In the genomic region with DNA sequence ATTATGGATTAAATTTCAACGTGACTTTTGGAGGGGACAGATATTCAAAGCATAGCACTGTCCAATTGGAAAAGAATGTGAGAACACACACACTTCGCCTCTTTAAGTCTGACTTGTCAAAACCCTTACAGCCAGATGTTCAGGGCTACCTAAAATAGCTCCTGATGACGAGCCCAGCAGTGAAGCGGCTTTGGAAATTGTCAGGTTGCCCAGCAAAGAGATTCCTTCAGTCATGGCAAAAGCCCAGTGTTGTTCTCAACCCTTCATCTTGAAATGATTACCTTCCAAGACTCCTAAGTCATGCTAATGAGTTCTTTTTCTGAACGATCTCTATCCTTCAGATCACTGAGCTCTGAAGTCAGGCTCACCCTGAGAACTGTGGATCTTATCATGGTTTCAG, we compare ENCODE assay signal across 27 cellular contexts.
DNase-seq lines count a peak whose midpoint lies in the region; ATAC-seq, FAIRE-seq and TF ChIP-seq lines count a peak whose summit lies in the region.
"Had no signal": no experiment of that assay in that cellular context is flagged by ENCODE, and none has a peak within 500 bp of the region (broad histone marks: within the 10 kb centered on the region; RNA-seq: fewer than 3 reads in every experiment).

No MANE protein-coding gene starts in this region.

- H3K9ac ChIP-seq in GM23248 = no peak overlapping the region
- H3K9ac ChIP-seq in astrocyte (ENCODE audit: low read length) = no peak overlapping the region

- no peaks in the 10 kb centered on the region for H3K9me3 Mint-ChIP-seq in astrocyte (ENCODE audit: unreplicated experiment)
- H3K9me3 Mint-ChIP-seq: T-helper 2 cell treated with Interferon-gamma antibody and Interleukin-4, amounts not matched to agents 5 μg/mL and 100 μg/mL, for 36 hours had no signal

- H3K27ac ChIP-seq in GM23248 (no peak overlapping the region), astrocyte (ENCODE audit: low read depth, low read length) (no peak overlapping the region), transverse colon (peak overlapping the region in 2 of 4 donors; percentile 9 to 30)
- H3K27ac ChIP-seq: C4-2B, hepatocyte, Peyer's patch had no signal

- no peak for ATAC-seq in GM19023 (IDR thresholded peaks at IDR 0.05; ENCODE audit: unreplicated experiment)
- ATAC-seq: activated CD4-positive, alpha-beta T cell treated with anti-CD3 and anti-CD28 coated beads for 36 hours; stimulated activated memory B cell treated with anti-CD40 and anti-IgM and Interleukin-4, amounts not matched to agents 10 μg/mL and 1 μg/mL and 100 μg/mL, for 72 hours had no signal

- H3K27me3 ChIP-seq in GM23248 (replicated peaks; ENCODE audit: insufficient read depth) (no peaks in the 10 kb centered on the region), astrocyte (ENCODE audit: insufficient read depth, low read length) (no peaks in the 10 kb centered on the region), transverse colon (no peaks in the 10 kb centered on the region)
- H3K27me3 ChIP-seq: hepatocyte, Peyer's patch had no signal

- no peaks in the 10 kb centered on the region for H4K20me1 ChIP-seq in GM23248 (ENCODE audit: insufficient read depth)
- no peaks in the 10 kb centered on the region for H4K20me1 ChIP-seq in astrocyte (ENCODE audit: insufficient read depth, low read length)

- H3K27ac Mint-ChIP-seq in astrocyte (ENCODE audit: unreplicated experiment) = no peak overlapping the region
- H3K27ac Mint-ChIP-seq: activated CD4-positive, alpha-beta T cell treated with anti-CD3 and anti-CD28 coated beads for 36 hours; activated naive CD4-positive, alpha-beta T cell treated with anti-CD3 and anti-CD28 coated beads, Interleukin-2, amount 50 U/mL, for 24 hours; IgD-negative memory B cell; stimulated activated memory B cell treated with anti-CD40 and anti-IgM and Interleukin-4, amounts not matched to agents 10 μg/mL and 1 μg/mL and 100 μg/mL, for 72 hours; T-helper 2 cell treated with Interferon-gamma antibody and Interleukin-4, amounts not matched to agents 5 μg/mL and 100 μg/mL, for 36 hours had no signal

- 0 to 1% methylated on average over 5 of the region's 5 CpGs for WGBS in GM23248 (ENCODE audit: low coverage in 1 of 2, low lambda C conversion rate in 2 of 2, missing lambda C conversion rate in 2 of 2), 2 experiments
- 64 to 67% methylated on average over 1 to 5 of the region's 5 CpGs for WGBS in transverse colon (ENCODE audit: low coverage in 1 of 2), 2 donors

- FAIRE-seq in astrocyte (lab: Jason Lieb, UNC) = no peak
- FAIRE-seq: bronchial epithelial cell, frontal cortex had no signal

- no peak overlapping the region for H3K4me3 Mint-ChIP-seq in astrocyte (ENCODE audit: unreplicated experiment)
- H3K4me3 Mint-ChIP-seq: activated CD4-positive, alpha-beta T cell treated with anti-CD3 and anti-CD28 coated beads for 36 hours; activated naive CD4-positive, alpha-beta T cell treated with anti-CD3 and anti-CD28 coated beads, Interleukin-2, amount 50 U/mL, for 24 hours; IgD-negative memory B cell; neural crest cell; stimulated activated memory B cell treated with anti-CD40 and anti-IgM and Interleukin-4, amounts not matched to agents 10 μg/mL and 1 μg/mL and 100 μg/mL, for 72 hours; T-helper 2 cell treated with Interferon-gamma antibody and Interleukin-4, amounts not matched to agents 5 μg/mL and 100 μg/mL, for 36 hours had no signal

- H2AFZ ChIP-seq in GM23248 = no peak overlapping the region
- no peak overlapping the region for H2AFZ ChIP-seq in astrocyte (ENCODE audit: low read depth, low read length)
- H2AFZ ChIP-seq: hepatocyte had no signal

- no peaks in the 10 kb centered on the region for H3K9me3 ChIP-seq in GM23248 (ENCODE audit: low read depth)
- H3K9me3 ChIP-seq in astrocyte (ENCODE audit: insufficient read depth, low read depth, low read length) = no peaks in the 10 kb centered on the region
- no peaks in the 10 kb centered on the region for H3K9me3 ChIP-seq in transverse colon
- H3K9me3 ChIP-seq: Peyer's patch had no signal

- no peaks in the 10 kb centered on the region for H3K27me3 Mint-ChIP-seq in astrocyte (ENCODE audit: low read depth, unreplicated experiment)
- H3K27me3 Mint-ChIP-seq: stimulated activated memory B cell treated with anti-CD40 and anti-IgM and Interleukin-4, amounts not matched to agents 10 μg/mL and 1 μg/mL and 100 μg/mL, for 72 hours had no signal

- H3K36me3 ChIP-seq in GM23248 (ENCODE audit: low read depth) (no peaks in the 10 kb centered on the region), astrocyte (ENCODE audit: insufficient read depth, low read length) (no peaks in the 10 kb centered on the region), transverse colon (no peaks in the 10 kb centered on the region)
- H3K36me3 ChIP-seq: Peyer's patch had no signal

- intact Hi-C loops in transverse colon (cut with DNase I; ENCODE audit: low total_unique reads) = no loop called here

- no peak overlapping the region for H3K4me2 ChIP-seq in GM23248 (ENCODE audit: unreplicated experiment)
- no peak overlapping the region for H3K4me2 ChIP-seq in astrocyte (ENCODE audit: low read length)
- H3K4me2 ChIP-seq: hepatocyte had no signal

- in situ Hi-C loops in GM23248 (cut with MboI) = no loop called here
- in situ Hi-C loops in transverse colon (cut with MboI; ENCODE audit: low pct_ligation_motif_present in 1 of 4, low pct_unique_long_range_greater_than_20kb in 1 of 4, low sequenced_read_pairs in 3 of 4) = no loop called here

- DNase-seq in GM23248 = peak; percentile 58
- peak; percentile 79 for DNase-seq in astrocyte (ENCODE audit: low read depth)
- DNase-seq in fibroblast of peridontal ligament (ENCODE audit: extremely low read depth) = peak; percentile 30
- peak; percentile 3 for DNase-seq in retinal pigment epithelial cell (ENCODE audit: low read depth)
- DNase-seq in midbrain (lab: John Stamatoyannopoulos, UW) = no peak
- no peak for DNase-seq in activated CD4-positive, alpha-beta T cell treated with anti-CD3 and anti-CD28 coated beads, Interleukin-2, amount 50 U/mL, for 4 hours
- DNase-seq in transverse colon = no peak
- DNase-seq: activated CD4-positive, alpha-beta T cell treated with anti-CD3 and anti-CD28 coated beads for 36 hours; COR-L47; DMS53; effector CD8-positive, alpha-beta T cell; NCI-H446; NCI-H774; Peyer's patch; SIG-M5; stimulated activated CD4-positive, alpha-beta T cell treated with anti-CD3 and anti-CD28 coated beads, Interleukin-15, amount 100 ng/mL, for 24 hours; substantia nigra had no signal

- no peaks in the 10 kb centered on the region for H3K4me1 Mint-ChIP-seq in astrocyte (ENCODE audit: low read depth, unreplicated experiment)
- H3K4me1 Mint-ChIP-seq: activated CD4-positive, alpha-beta T cell treated with anti-CD3 and anti-CD28 coated beads for 36 hours; activated naive CD4-positive, alpha-beta T cell treated with anti-CD3 and anti-CD28 coated beads, Interleukin-2, amount 50 U/mL, for 24 hours; IgD-negative memory B cell; stimulated activated memory B cell treated with anti-CD40 and anti-IgM and Interleukin-4, amounts not matched to agents 10 μg/mL and 1 μg/mL and 100 μg/mL, for 72 hours had no signal

- TF ChIP-seq POLR2A in transverse colon (IDR thresholded peaks at IDR 0.05) = no peak

- TF ChIP-seq EP300 in transverse colon (IDR thresholded peaks at IDR 0.05; ENCODE audit: low read depth) = no peak

- no peaks in the 10 kb centered on the region for H3K4me1 ChIP-seq in GM23248 (ENCODE audit: insufficient read depth)
- no peaks in the 10 kb centered on the region for H3K4me1 ChIP-seq in astrocyte (ENCODE audit: insufficient read depth, low read length)
- H3K4me1 ChIP-seq in transverse colon = peaks cover 0 to 4% (median 0%) of the 10 kb centered on the region in 4 donors
- H3K4me1 ChIP-seq: Peyer's patch had no signal

- no peaks in the 10 kb centered on the region for H3K9me2 ChIP-seq in GM23248 (ENCODE audit: insufficient read depth)

- H3K79me2 ChIP-seq in GM23248 (ENCODE audit: insufficient read depth) = no peaks in the 10 kb centered on the region
- no peaks in the 10 kb centered on the region for H3K79me2 ChIP-seq in astrocyte (ENCODE audit: insufficient read depth, low read length)
- H3K79me2 ChIP-seq: hepatocyte had no signal

- no peaks in the 10 kb centered on the region for H3K36me3 Mint-ChIP-seq in astrocyte (ENCODE audit: low read depth, unreplicated experiment)
- H3K36me3 Mint-ChIP-seq: activated naive CD4-positive, alpha-beta T cell treated with anti-CD3 and anti-CD28 coated beads, Interleukin-2, amount 50 U/mL, for 24 hours; IgD-negative memory B cell; stimulated activated memory B cell treated with anti-CD40 and anti-IgM and Interleukin-4, amounts not matched to agents 10 μg/mL and 1 μg/mL and 100 μg/mL, for 72 hours had no signal

- TF ChIP-seq CTCF in astrocyte (IDR thresholded peaks at IDR 0.05; ENCODE audit: insufficient read depth, low read depth, low read length) (no peak), retinal pigment epithelial cell (conservative IDR thresholded peaks at IDR 0.05; ENCODE audit: low read depth, low read length) (no peak), transverse colon (IDR thresholded peaks at IDR 0.05) (no peak)

- no peaks in the 10 kb centered on the region for H3F3A ChIP-seq in GM23248 (ENCODE audit: insufficient read depth)

- no peak overlapping the region for H3K4me3 ChIP-seq in GM23248
- no peak overlapping the region for H3K4me3 ChIP-seq in astrocyte (ENCODE audit: insufficient read depth, low read depth, low read length)
- no peak overlapping the region for H3K4me3 ChIP-seq in retinal pigment epithelial cell (ENCODE audit: low read length)
- no peak overlapping the region for H3K4me3 ChIP-seq in transverse colon
- H3K4me3 ChIP-seq: hepatocyte, Peyer's patch had no signal

Comparison
In these comparisons a context has a peak if more than half of its experiments do, and no peak if none do; other contexts are left out.
1. DNase-seq: peak in GM23248 (single experiment), astrocyte (single experiment), fibroblast of peridontal ligament (single experiment) and retinal pigment epithelial cell (single experiment); none in midbrain (single experiment), activated CD4-positive, alpha-beta T cell treated with anti-CD3 and anti-CD28 coated beads, Interleukin-2, amount 50 U/mL, for 4 hours (0 of 2) and transverse colon (single experiment).